Comparison of ENCODE assay signal across 17 cellular contexts in the genomic region with DNA sequence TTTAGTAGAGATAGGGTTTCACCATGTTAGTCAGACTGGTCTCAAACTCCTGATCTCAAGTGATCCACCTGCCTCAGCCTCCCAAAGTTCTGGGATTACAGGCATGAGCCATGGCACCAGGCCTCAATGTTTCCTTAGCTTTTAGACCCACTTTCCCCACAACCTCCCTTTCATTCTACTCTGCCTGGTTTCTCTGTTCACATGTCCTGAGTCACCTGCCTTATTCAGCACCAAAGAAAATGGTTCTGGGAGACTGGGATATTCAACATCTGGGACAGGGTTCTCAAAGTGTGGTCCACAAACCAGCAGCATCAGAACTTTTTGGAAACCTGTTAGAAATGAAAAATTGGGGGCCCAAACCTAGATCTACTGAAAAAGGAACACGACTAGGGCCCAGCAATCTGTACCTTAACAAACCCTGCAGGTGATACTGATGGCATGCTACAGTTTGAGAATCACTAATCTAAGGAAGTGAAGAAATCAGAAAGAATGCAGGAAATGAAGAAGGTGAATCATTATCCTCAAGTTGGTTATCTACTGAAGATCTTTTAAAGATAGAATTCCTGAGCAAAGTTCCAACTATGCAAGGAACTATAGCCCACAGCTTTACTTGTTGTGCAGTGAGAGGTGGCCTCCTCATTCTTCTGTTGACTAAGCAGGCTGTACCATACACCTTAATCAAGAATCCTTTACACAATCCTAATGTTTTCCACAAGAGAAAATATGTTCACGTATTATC. TPM values are rescaled to one million over a fixed set of nuclear protein-coding genes. Genes with fewer than 3 reads are reported as not detected.
DNase-seq lines count a peak whose midpoint lies in the region; ATAC-seq, FAIRE-seq and TF ChIP-seq lines count a peak whose summit lies in the region.
"Had no signal": no experiment of that assay in that cellular context is flagged by ENCODE, and none has a peak within 500 bp of the region (broad histone marks: within the 10 kb centered on the region; RNA-seq: fewer than 3 reads in every experiment).

No MANE protein-coding gene starts in this region.

- peak overlapping the region; percentile 55 for H3K27ac ChIP-seq in keratinocyte (ENCODE audit: control insufficient read depth, insufficient read depth, low read length)
- H3K27ac ChIP-seq: heart left ventricle had no signal

- no peak for TF ChIP-seq CTCF in keratinocyte (optimal IDR thresholded peaks at IDR 0.05 in 1 of 3, IDR thresholded peaks at IDR 0.05 in 1 of 3, conservative IDR thresholded peaks at IDR 0.05 in 1 of 3; ENCODE audit: extremely low read depth in 1 of 3, insufficient read depth in 2 of 3, low read length in 3 of 3)

- H3K9me1 ChIP-seq in keratinocyte (ENCODE audit: control insufficient read depth, extremely low read depth, insufficient read depth, low read length): no peaks in the 10 kb centered on the region

- H3K79me2 ChIP-seq in keratinocyte (ENCODE audit: control insufficient read depth, insufficient read depth, low read length): no peaks in the 10 kb centered on the region

- in situ Hi-C loops in Caki2 (cut with HindIII; ENCODE audit: low pct_unique_long_range_greater_than_20kb, low sequenced_read_pairs): no loop called here

- FAIRE-seq in keratinocyte (lab: Jason Lieb, UNC): peak; percentile 86
- FAIRE-seq: endometrium, GM12892 had no signal

- peak overlapping the region; percentile 69 for H3K4me2 ChIP-seq in keratinocyte (ENCODE audit: control insufficient read depth, extremely low read depth, insufficient read depth, low read depth, low read length)

- no peak overlapping the region for H2AFZ ChIP-seq in keratinocyte (ENCODE audit: control insufficient read depth, low read length)

- dilution Hi-C loops in keratinocyte (cut with MboI; ENCODE audit: extremely low pct_ligation_motif_present, low sequenced_read_pairs): no loop called here

- H3K4me1 ChIP-seq in adipocyte (ENCODE audit: control insufficient read depth, insufficient read depth, low read length) (no peaks in the 10 kb centered on the region), keratinocyte (ENCODE audit: control insufficient read depth, extremely low read depth, insufficient read depth, low read length) (peaks cover 44% of the 10 kb centered on the region)
- H3K4me1 ChIP-seq: heart left ventricle had no signal

- H3K36me3 ChIP-seq in adipocyte (ENCODE audit: control insufficient read depth, insufficient read depth, low read length, severe bottlenecking) (peaks cover 72% of the 10 kb centered on the region), keratinocyte (ENCODE audit: control insufficient read depth in 2 of 2, extremely low read depth in 1 of 2, insufficient read depth in 2 of 2, low read length in 2 of 2) (peaks cover 8 to 30% of the 10 kb centered on the region in 2 experiments)

- no peaks in the 10 kb centered on the region for H4K20me1 ChIP-seq in keratinocyte (ENCODE audit: control insufficient read depth, extremely low read depth, insufficient read depth, low read length)

- H3K27me3 ChIP-seq in adipocyte (replicated peaks; ENCODE audit: control insufficient read depth, insufficient read depth, low read length) (no peaks in the 10 kb centered on the region), keratinocyte (ENCODE audit: control insufficient read depth, extremely low read depth, insufficient read depth, low read length) (no peaks in the 10 kb centered on the region)
- H3K27me3 ChIP-seq: heart left ventricle had no signal

- H3K4me3 ChIP-seq in adipocyte (ENCODE audit: low read length) (no peak overlapping the region), keratinocyte (ENCODE audit: control insufficient read depth in 2 of 3, extremely low read depth in 1 of 3, insufficient read depth in 2 of 3, low read depth in 1 of 3, low read length in 3 of 3) (peak overlapping the region in 1 of 3 experiments; percentile 29)
- H3K4me3 ChIP-seq: heart left ventricle had no signal

- ATAC-seq in GM21447 (IDR thresholded peaks at IDR 0.05; ENCODE audit: unreplicated experiment): no peak
- ATAC-seq: heart left ventricle, left colon, T-cell had no signal

- H3K9me3 ChIP-seq in adipocyte (ENCODE audit: control insufficient read depth, low read length) (no peaks in the 10 kb centered on the region), keratinocyte (ENCODE audit: control insufficient read depth, low read depth, low read length) (no peaks in the 10 kb centered on the region)
- H3K9me3 ChIP-seq: heart left ventricle had no signal

- DNase-seq in Caki2 (ENCODE audit: low read depth) (peak; percentile 61), HT1080 (ENCODE audit: low read depth) (peak; percentile 87), adipocyte (ENCODE audit: low read depth) (peak; percentile 28), keratinocyte (ENCODE audit: low read depth, low spot score) (peak; percentile 70), DMS79 treated with DMSO at 0.1 percent for 48 hours (lab: John Stamatoyannopoulos, UW) (no peak), superior temporal gyrus (ENCODE audit: extremely low spot score) (no peak)
- no peak for DNase-seq in NK-92 treated with Interleukin-12 subunit alpha and Interleukin-12 subunit beta, amount 100 ng/mL, for 24 hours (lab: John Stamatoyannopoulos, UW)
- DNase-seq: activated B cell treated with CpG ODN at 0.5 μM for 24 hours; activated naive CD4-positive, alpha-beta T cell treated with anti-CD3 and anti-CD28 coated beads, Interleukin-2, amount 50 U/mL, for 16 hours; DND-41; heart left ventricle; left colon; NCI-H1105 treated with DMSO at 0.1 percent for 48 hours; T-cell had no signal

- H3K9ac ChIP-seq in adipocyte (ENCODE audit: low read length): no peak overlapping the region
- peak overlapping the region; percentile 22 for H3K9ac ChIP-seq in keratinocyte (ENCODE audit: control insufficient read depth, extremely low read depth, insufficient read depth, low read length)

RNA-seq across cellular contexts. Expression of gene CTNNAL1, which starts 51.8 kb away (rescaled TPM):
- 80.3 and 113 TPM in 2 replicates for total RNA-seq in Caki2 (2014; rRNA removed; shearing (Covaris generic); ENCODE audit: low replicate concordance)
- 109 and 111 TPM in 2 replicates for total RNA-seq in HT1080 (2014; rRNA removed; shearing (Covaris generic))
- polyA plus RNA-seq in HT1080 (2015; cell fraction: cytosol; rRNA removed): 180 and 181 TPM in 2 replicates
- polyA plus RNA-seq in HT1080 (2015; cell fraction: nucleus; rRNA removed): 84.3 and 85.8 TPM in 2 replicates
- polyA plus RNA-seq in keratinocyte: 30.9 to 112 TPM (median 89.7 TPM) in 3 replicates
- polyA plus RNA-seq in keratinocyte (2011; ENCODE audit: low read depth): 28.2 TPM
- 49.6 and 89.7 TPM in 2 replicates for polyA plus RNA-seq in keratinocyte (2011; cell fraction: cytosol; rRNA removed)
- polyA plus RNA-seq in keratinocyte (2011; cell fraction: nucleus; rRNA removed): 22.9 and 28.1 TPM in 2 replicates
- polyA plus RNA-seq in keratinocyte (2012; ENCODE audit: low replicate concordance): 13.2 and 88.8 TPM in 2 replicates
- 5.0 to 54.5 TPM (median 13.6 TPM) in 3 replicates for polyA minus RNA-seq in keratinocyte
- 39.3 TPM for polyA minus RNA-seq in keratinocyte (2011; cell fraction: cytosol; rRNA and poly(A)+ RNA removed)
- 5.5 and 11.1 TPM in 2 replicates for polyA minus RNA-seq in keratinocyte (2011; cell fraction: nucleus; rRNA and poly(A)+ RNA removed)

RNA-seq across cellular contexts. Expression of gene TMEM245, which starts 54.6 kb away (rescaled TPM):
- total RNA-seq in Caki2 (2014; rRNA removed; shearing (Covaris generic); ENCODE audit: low replicate concordance): 41.7 and 53.0 TPM in 2 replicates
- total RNA-seq in HT1080 (2014; rRNA removed; shearing (Covaris generic)): 30.8 and 37.2 TPM in 2 replicates
- polyA plus RNA-seq in HT1080 (2015; cell fraction: cytosol; rRNA removed): 37.6 and 45.2 TPM in 2 replicates
- polyA plus RNA-seq in HT1080 (2015; cell fraction: nucleus; rRNA removed): 53.8 and 61.2 TPM in 2 replicates
- 40.0 to 46.1 TPM (median 41.6 TPM) in 3 replicates for polyA plus RNA-seq in keratinocyte
- polyA plus RNA-seq in keratinocyte (2011; ENCODE audit: low read depth): 7.0 TPM
- 12.6 and 23.7 TPM in 2 replicates for polyA plus RNA-seq in keratinocyte (2011; cell fraction: cytosol; rRNA removed)
- polyA plus RNA-seq in keratinocyte (2011; cell fraction: nucleus; rRNA removed): 56.7 and 60.9 TPM in 2 replicates
- 14.0 and 27.5 TPM in 2 replicates for polyA plus RNA-seq in keratinocyte (2012; ENCODE audit: low replicate concordance)
- polyA minus RNA-seq in keratinocyte: 74.8 to 108 TPM (median 101 TPM) in 3 replicates
- polyA minus RNA-seq in keratinocyte (2011; cell fraction: cytosol; rRNA and poly(A)+ RNA removed): 33.6 TPM
- 82.5 and 161 TPM in 2 replicates for polyA minus RNA-seq in keratinocyte (2011; cell fraction: nucleus; rRNA and poly(A)+ RNA removed)

Comparison
In these comparisons a context has a peak if more than half of its experiments do, and no peak if none do; other contexts are left out.
1. DNase-seq: peak in Caki2 (single experiment), HT1080 (single experiment), adipocyte (single experiment) and keratinocyte (single experiment); none in DMS79 treated with DMSO at 0.1 percent for 48 hours (single experiment), superior temporal gyrus (single experiment) and NK-92 treated with Interleukin-12 subunit alpha and Interleukin-12 subunit beta, amount 100 ng/mL, for 24 hours (single experiment).